In genomic region chr3:37174532-37175126, GRCh38 we compare ENCODE assay signal across 8 cellular contexts. TPM values are rescaled to one million over a fixed set of nuclear protein-coding genes. Genes with fewer than 3 reads are reported as not detected.
DNase-seq lines count a peak whose midpoint lies in the region; ATAC-seq and TF ChIP-seq lines count a peak whose summit lies in the region.

TSS of gene LRRFIP2 (minus strand) at chr3:37174582. CDS start at chr3:37148983, 25,599 bp downstream.

- H3K27ac Mint-ChIP-seq in immature natural killer cell: peak within 1 kb of the TSS; percentile 70 to 89 (median 86)

- peaks cover 0 to 12% (median 5%) of the 10 kb centered on the region in 3 donors for H3K36me3 Mint-ChIP-seq in immature natural killer cell

- H3K9me3 ChIP-seq in Loucy (ENCODE audit: insufficient read depth, low read depth, low read length) (no peaks in the 10 kb centered on the region), body of pancreas (no peaks in the 10 kb centered on the region), spleen (no peaks in the 10 kb centered on the region)

- H3K36me3 ChIP-seq in Loucy (ENCODE audit: insufficient read depth, low read length): no peaks in the 10 kb centered on the region
- no peaks in the 10 kb centered on the region for H3K36me3 ChIP-seq in body of pancreas (replicated peaks in 1 of 2; ENCODE audit: insufficient read depth in 1 of 2, low read depth in 2 of 2)
- peaks cover 0 to 35% (median 3%) of the 10 kb centered on the region in 6 donors for H3K36me3 ChIP-seq in spleen

- peak; percentile 50 for ATAC-seq in GM18861 (IDR thresholded peaks at IDR 0.05; ENCODE audit: unreplicated experiment)
- ATAC-seq in body of pancreas: no peak

- peaks cover 90% of the 10 kb centered on the region for H3K79me2 ChIP-seq in Loucy (ENCODE audit: insufficient read depth, low read length)

- H3K4me3 Mint-ChIP-seq in immature natural killer cell: peak within 1 kb of the TSS; percentile 89 to 93 (median 91)

- H3K4me1 Mint-ChIP-seq in immature natural killer cell: peaks cover 45 to 68% of the 10 kb centered on the region in 2 donors

- H2AFZ ChIP-seq in Loucy (ENCODE audit: low read length): peak within 1 kb of the TSS; percentile 99; the same call in 1 of the 2 replicates

- H3K9ac ChIP-seq in Loucy (ENCODE audit: low read depth, low read length, poor library complexity, severe bottlenecking): peak within 1 kb of the TSS; percentile 92

- H3K9me2 ChIP-seq in Loucy (replicated peaks; ENCODE audit: low read depth, low read length): no peaks in the 10 kb centered on the region

- H4K20me1 ChIP-seq in Loucy (ENCODE audit: insufficient read depth, low read length, poor library complexity, severe bottlenecking): peaks cover 67% of the 10 kb centered on the region

- no peaks in the 10 kb centered on the region for H3F3A ChIP-seq in Loucy (ENCODE audit: low read depth)

- TF ChIP-seq CTCF in Loucy (conservative IDR thresholded peaks at IDR 0.05; ENCODE audit: low read length): no peak
- no peak for TF ChIP-seq CTCF in body of pancreas (IDR thresholded peaks at IDR 0.05)
- TF ChIP-seq CTCF in spleen (IDR thresholded peaks at IDR 0.05 in 8 of 11, conservative IDR thresholded peaks at IDR 0.05 in 3 of 11): no peak

- DNase-seq in AG08396 (ENCODE audit: low spot score) (peak; percentile 50), body of pancreas (no peak), immature natural killer cell (no peak), spleen (no peak), SHP77 treated with DMSO at 0.1 percent for 48 hours (lab: John Stamatoyannopoulos, UW) (no peak), NCI-H187 (lab: John Stamatoyannopoulos, UW) (no peak)

- intact Hi-C loops in body of pancreas (cut with DNase I) (no loop called here), spleen (cut with DNase I; ENCODE audit: low total_unique reads) (no loop called here)

- H3K4me3 ChIP-seq in Loucy (ENCODE audit: low read length, poor library complexity, severe bottlenecking) (peak within 1 kb of the TSS; percentile 89), body of pancreas (peak within 1 kb of the TSS; percentile 90 to 100), spleen (peak within 1 kb of the TSS; percentile 83 to 96 (median 90))

- H3K27me3 Mint-ChIP-seq in immature natural killer cell (ENCODE audit: low read depth in 3 of 3): no peaks in the 10 kb centered on the region

- WGBS in body of pancreas, 2 donors: 5 to 7% methylated on average over 5 of the region's 5 CpGs
- WGBS in spleen, 5 donors: 1 to 6% (median 3%) methylated on average over 5 of the region's 5 CpGs

- no peaks in the 10 kb centered on the region for H3K27me3 ChIP-seq in Loucy (ENCODE audit: insufficient read depth, low read length, poor library complexity, severe bottlenecking)
- H3K27me3 ChIP-seq in body of pancreas: no peaks in the 10 kb centered on the region
- H3K27me3 ChIP-seq in spleen (replicated peaks in 1 of 7): no peaks in the 10 kb centered on the region

- H3K4me1 ChIP-seq in Loucy (ENCODE audit: insufficient read depth, low read length, poor library complexity, severe bottlenecking): peaks cover 74% of the 10 kb centered on the region
- peaks cover 32% of the 10 kb centered on the region for H3K4me1 ChIP-seq in body of pancreas
- peaks cover 0 to 89% (median 67%) of the 10 kb centered on the region in 6 donors for H3K4me1 ChIP-seq in spleen

- TF ChIP-seq POLR2A in body of pancreas (IDR thresholded peaks at IDR 0.05): no peak
- TF ChIP-seq POLR2A in spleen (IDR thresholded peaks at IDR 0.05): no peak

- H3K27ac ChIP-seq in body of pancreas (peak within 1 kb of the TSS; percentile 88 to 98 (median 94)), spleen (peak within 1 kb of the TSS; percentile 95 to 99 (median 96))

- H3K9me3 Mint-ChIP-seq in immature natural killer cell: no peaks in the 10 kb centered on the region

- peak within 1 kb of the TSS; percentile 84 for H3K4me2 ChIP-seq in Loucy (ENCODE audit: low read depth, low read length, poor library complexity, severe bottlenecking)

RNA-seq across cellular contexts. Expression of gene LRRFIP2, which starts in this region (rescaled TPM):
- total RNA-seq in body of pancreas (10 to 100 TPM; 23.4 to 56.6 TPM), spleen (100 to 1,000 TPM in 4 of 7 donors, 10 to 100 TPM in 3; 73.5 to 111 (median 104) TPM)
- polyA plus RNA-seq in immature natural killer cell (10 to 100 TPM in 2 of 3 donors, 1 to 10 TPM in 1; 7.9 to 26.4 (median 14.3) TPM), spleen (10 to 100 TPM; 18.9 to 50.0 (median 30.5) TPM)
